ENCODE assay signal across 1 cellular context in the genomic region with DNA sequence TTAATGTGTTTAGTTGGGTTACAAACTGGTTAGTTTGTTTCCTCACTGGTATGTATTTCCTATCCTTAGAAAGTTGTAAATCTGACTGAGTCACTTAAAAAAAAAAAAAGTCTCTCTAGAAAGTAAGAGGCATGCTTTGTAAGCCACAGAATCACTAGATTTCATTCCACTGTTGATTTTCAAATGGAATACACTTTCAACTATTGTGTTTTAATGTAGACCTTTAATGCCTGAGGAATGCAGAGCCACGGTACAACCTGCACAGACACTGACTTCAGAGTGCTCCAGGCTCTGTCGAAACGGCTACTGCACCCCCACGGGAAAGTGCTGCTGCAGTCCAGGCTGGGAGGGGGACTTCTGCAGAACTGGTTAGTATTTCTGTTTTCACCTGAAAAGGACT.
TF ChIP-seq lines count a peak whose summit lies in the region.

No MANE protein-coding gene starts in this region.

TF ChIP-seq in GM23338, 12 proteins besides CTCF, POLR2A, EP300 and RAD21 (continued from another document):
- TF ChIP-seq, protein P1, sequence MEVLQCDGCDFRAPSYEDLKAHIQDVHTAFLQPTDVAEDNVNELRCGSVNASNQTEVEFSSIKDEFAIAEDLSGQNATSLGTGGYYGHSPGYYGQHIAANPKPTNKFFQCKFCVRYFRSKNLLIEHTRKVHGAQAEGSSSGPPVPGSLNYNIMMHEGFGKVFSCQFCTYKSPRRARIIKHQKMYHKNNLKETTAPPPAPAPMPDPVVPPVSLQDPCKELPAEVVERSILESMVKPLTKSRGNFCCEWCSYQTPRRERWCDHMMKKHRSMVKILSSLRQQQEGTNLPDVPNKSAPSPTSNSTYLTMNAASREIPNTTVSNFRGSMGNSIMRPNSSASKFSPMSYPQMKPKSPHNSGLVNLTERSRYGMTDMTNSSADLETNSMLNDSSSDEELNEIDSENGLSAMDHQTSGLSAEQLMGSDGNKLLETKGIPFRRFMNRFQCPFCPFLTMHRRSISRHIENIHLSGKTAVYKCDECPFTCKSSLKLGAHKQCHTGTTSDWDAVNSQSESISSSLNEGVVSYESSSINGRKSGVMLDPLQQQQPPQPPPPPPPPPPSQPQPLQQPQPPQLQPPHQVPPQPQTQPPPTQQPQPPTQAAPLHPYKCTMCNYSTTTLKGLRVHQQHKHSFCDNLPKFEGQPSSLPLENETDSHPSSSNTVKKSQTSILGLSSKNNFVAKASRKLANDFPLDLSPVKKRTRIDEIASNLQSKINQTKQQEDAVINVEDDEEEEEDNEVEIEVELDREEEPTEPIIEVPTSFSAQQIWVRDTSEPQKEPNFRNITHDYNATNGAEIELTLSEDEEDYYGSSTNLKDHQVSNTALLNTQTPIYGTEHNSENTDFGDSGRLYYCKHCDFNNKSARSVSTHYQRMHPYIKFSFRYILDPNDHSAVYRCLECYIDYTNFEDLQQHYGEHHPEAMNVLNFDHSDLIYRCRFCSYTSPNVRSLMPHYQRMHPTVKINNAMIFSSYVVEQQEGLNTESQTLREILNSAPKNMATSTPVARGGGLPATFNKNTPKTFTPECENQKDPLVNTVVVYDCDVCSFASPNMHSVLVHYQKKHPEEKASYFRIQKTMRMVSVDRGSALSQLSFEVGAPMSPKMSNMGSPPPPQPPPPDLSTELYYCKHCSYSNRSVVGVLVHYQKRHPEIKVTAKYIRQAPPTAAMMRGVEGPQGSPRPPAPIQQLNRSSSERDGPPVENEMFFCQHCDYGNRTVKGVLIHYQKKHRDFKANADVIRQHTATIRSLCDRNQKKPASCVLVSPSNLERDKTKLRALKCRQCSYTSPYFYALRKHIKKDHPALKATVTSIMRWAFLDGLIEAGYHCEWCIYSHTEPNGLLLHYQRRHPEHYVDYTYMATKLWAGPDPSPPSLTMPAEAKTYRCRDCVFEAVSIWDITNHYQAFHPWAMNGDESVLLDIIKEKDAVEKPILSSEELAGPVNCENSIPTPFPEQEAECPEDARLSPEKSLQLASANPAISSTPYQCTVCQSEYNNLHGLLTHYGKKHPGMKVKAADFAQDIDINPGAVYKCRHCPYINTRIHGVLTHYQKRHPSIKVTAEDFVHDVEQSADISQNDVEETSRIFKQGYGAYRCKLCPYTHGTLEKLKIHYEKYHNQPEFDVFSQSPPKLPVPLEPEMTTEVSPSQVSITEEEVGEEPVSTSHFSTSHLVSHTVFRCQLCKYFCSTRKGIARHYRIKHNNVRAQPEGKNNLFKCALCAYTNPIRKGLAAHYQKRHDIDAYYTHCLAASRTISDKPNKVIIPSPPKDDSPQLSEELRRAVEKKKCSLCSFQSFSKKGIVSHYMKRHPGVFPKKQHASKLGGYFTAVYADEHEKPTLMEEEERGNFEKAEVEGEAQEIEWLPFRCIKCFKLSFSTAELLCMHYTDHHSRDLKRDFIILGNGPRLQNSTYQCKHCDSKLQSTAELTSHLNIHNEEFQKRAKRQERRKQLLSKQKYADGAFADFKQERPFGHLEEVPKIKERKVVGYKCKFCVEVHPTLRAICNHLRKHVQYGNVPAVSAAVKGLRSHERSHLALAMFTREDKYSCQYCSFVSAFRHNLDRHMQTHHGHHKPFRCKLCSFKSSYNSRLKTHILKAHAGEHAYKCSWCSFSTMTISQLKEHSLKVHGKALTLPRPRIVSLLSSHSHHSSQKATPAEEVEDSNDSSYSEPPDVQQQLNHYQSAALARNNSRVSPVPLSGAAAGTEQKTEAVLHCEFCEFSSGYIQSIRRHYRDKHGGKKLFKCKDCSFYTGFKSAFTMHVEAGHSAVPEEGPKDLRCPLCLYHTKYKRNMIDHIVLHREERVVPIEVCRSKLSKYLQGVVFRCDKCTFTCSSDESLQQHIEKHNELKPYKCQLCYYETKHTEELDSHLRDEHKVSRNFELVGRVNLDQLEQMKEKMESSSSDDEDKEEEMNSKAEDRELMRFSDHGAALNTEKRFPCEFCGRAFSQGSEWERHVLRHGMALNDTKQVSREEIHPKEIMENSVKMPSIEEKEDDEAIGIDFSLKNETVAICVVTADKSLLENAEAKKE (CRISPR knock-in tag; IDR thresholded peaks at IDR 0.05), result no peak
- TF ChIP-seq CREB1 (CRISPR knock-in tag; IDR thresholded peaks at IDR 0.05; ENCODE audit: low read depth), result no peak
- no peak for TF ChIP-seq ZNF331 (CRISPR knock-in tag; IDR thresholded peaks at IDR 0.05; ENCODE audit: low read depth)
